ENCODE assay signal across 20 cellular contexts in genomic region chr22:48938741-48939140, GRCh38.
DNase-seq lines count a peak whose midpoint lies in the region; ATAC-seq and TF ChIP-seq lines count a peak whose summit lies in the region.
"Had no signal": no experiment of that assay in that cellular context is flagged by ENCODE, and none has a peak within 500 bp of the region (broad histone marks: within the 10 kb centered on the region; RNA-seq: fewer than 3 reads in every experiment).

No MANE protein-coding gene starts in this region.

- no peak overlapping the region for H3K27ac ChIP-seq in endodermal cell (ENCODE audit: low read depth, low read length)
- no peak overlapping the region for H3K27ac ChIP-seq in sigmoid colon
- H3K27ac ChIP-seq in esophagus muscularis mucosa (replicated peaks in 1 of 4) = no peak overlapping the region
- H3K27ac ChIP-seq: PC-9, RWPE1 had no signal

- H3K9me3 ChIP-seq in endodermal cell (ENCODE audit: control insufficient read depth, low read length) (peaks cover 21% of the 10 kb centered on the region), sigmoid colon (no peaks in the 10 kb centered on the region), esophagus muscularis mucosa (peaks cover 0 to 16% (median 10%) of the 10 kb centered on the region in 4 donors)
- H3K9me3 ChIP-seq: BE2C had no signal

- H3K4me1 Mint-ChIP-seq in endodermal cell = no peaks in the 10 kb centered on the region
- H3K4me1 Mint-ChIP-seq in activated naive CD8-positive, alpha-beta T cell treated with anti-CD3 and anti-CD28 coated beads, Interleukin-2, amount 50 U/mL, for 24 hours = no peaks in the 10 kb centered on the region
- H3K4me1 Mint-ChIP-seq: CD4-positive, alpha-beta memory T cell had no signal

- H3K36me3 ChIP-seq in endodermal cell (ENCODE audit: control insufficient read depth, insufficient read depth, low read length) = no peaks in the 10 kb centered on the region
- H3K36me3 ChIP-seq in sigmoid colon = no peaks in the 10 kb centered on the region
- H3K36me3 ChIP-seq in esophagus muscularis mucosa = no peaks in the 10 kb centered on the region
- H3K36me3 ChIP-seq: BE2C had no signal

- no peak overlapping the region for H3K9ac ChIP-seq in endodermal cell (ENCODE audit: extremely low read depth, low read length, poor library complexity, severe bottlenecking)

- 93% methylated on average over 7 to 8 of the region's 8 CpGs for WGBS in endodermal cell (ENCODE audit: insufficient coverage in 1 of 2, insufficient read length in 1 of 2), 2 experiments
- WGBS in sigmoid colon, 2 donors = 76 to 82% methylated on average over 8 of the region's 8 CpGs
- 92% methylated on average over 6 of the region's 8 CpGs for WGBS in esophagus muscularis mucosa

- H3K27me3 ChIP-seq in endodermal cell (ENCODE audit: control insufficient read depth, insufficient read depth, low read length, poor library complexity, severe bottlenecking) = no peaks in the 10 kb centered on the region
- H3K27me3 ChIP-seq in sigmoid colon = peaks cover 0 to 18% (median 0%) of the 10 kb centered on the region in 3 donors
- peaks cover 0 to 44% (median 0%) of the 10 kb centered on the region in 4 donors for H3K27me3 ChIP-seq in esophagus muscularis mucosa
- H3K27me3 ChIP-seq: BE2C had no signal

- H3K4me1 ChIP-seq in endodermal cell (ENCODE audit: control insufficient read depth, insufficient read depth, low read length) (no peaks in the 10 kb centered on the region), sigmoid colon (no peaks in the 10 kb centered on the region), esophagus muscularis mucosa (no peaks in the 10 kb centered on the region)
- H3K4me1 ChIP-seq: BE2C had no signal

- peaks cover 2% of the 10 kb centered on the region for H3K27me3 Mint-ChIP-seq in endodermal cell (ENCODE audit: insufficient read depth)
- H3K27me3 Mint-ChIP-seq in activated naive CD8-positive, alpha-beta T cell treated with anti-CD3 and anti-CD28 coated beads, Interleukin-2, amount 50 U/mL, for 24 hours = peaks cover 12% of the 10 kb centered on the region

- DNase-seq in activated effector memory CD4-positive, alpha-beta T cell treated with anti-CD3 and anti-CD28 coated beads, Interleukin-2, amount 50 U/mL, for 16 hours = peak; percentile 38
- no peak for DNase-seq in activated effector memory CD4-positive, alpha-beta T cell treated with Interleukin-2 at 50 U/mL for 16 hours
- DNase-seq in endodermal cell = peak; percentile 25
- DNase-seq in sigmoid colon = peak; percentile 48
- peak; percentile 22 for DNase-seq in ureter (ENCODE audit: low spot score)
- no peak for DNase-seq in esophagus muscularis mucosa (ENCODE audit: extremely low spot score)
- DNase-seq in activated naive CD8-positive, alpha-beta T cell treated with anti-CD3 and anti-CD28 coated beads, Interleukin-2, amount 50 U/mL, for 24 hours = no peak
- DNase-seq: BE2C; Calu3; CD4-positive, alpha-beta memory T cell; GF-D8; HFFc6; KBM-7; NCI-H187; NCI-H2107; NCI-H524; NCI-H82; PC-9 had no signal

- ATAC-seq in activated naive CD8-positive, alpha-beta T cell treated with anti-CD3 and anti-CD28 coated beads, Interleukin-2, amount 50 U/mL, for 24 hours = no peak
- ATAC-seq: HepG2 had no signal

- H3K9me3 Mint-ChIP-seq in endodermal cell = peaks cover 24% of the 10 kb centered on the region
- H3K9me3 Mint-ChIP-seq in activated naive CD8-positive, alpha-beta T cell treated with anti-CD3 and anti-CD28 coated beads, Interleukin-2, amount 50 U/mL, for 24 hours = peaks cover 19% of the 10 kb centered on the region

- no peak overlapping the region for H3K4me3 ChIP-seq in endodermal cell (ENCODE audit: low read length)
- H3K4me3 ChIP-seq in sigmoid colon = no peak overlapping the region
- H3K4me3 ChIP-seq in esophagus muscularis mucosa = no peak overlapping the region
- H3K4me3 ChIP-seq: PC-9 had no signal

- intact Hi-C loops in sigmoid colon (cut with DNase I) (no loop called here), esophagus muscularis mucosa (cut with DNase I) (no loop called here)

- H3K27ac Mint-ChIP-seq in endodermal cell = no peak overlapping the region
- no peak overlapping the region for H3K27ac Mint-ChIP-seq in activated naive CD8-positive, alpha-beta T cell treated with anti-CD3 and anti-CD28 coated beads, Interleukin-2, amount 50 U/mL, for 24 hours
- H3K27ac Mint-ChIP-seq: HFFc6 had no signal

- H3K4me3 Mint-ChIP-seq in endodermal cell = no peak overlapping the region
- no peak overlapping the region for H3K4me3 Mint-ChIP-seq in activated naive CD8-positive, alpha-beta T cell treated with anti-CD3 and anti-CD28 coated beads, Interleukin-2, amount 50 U/mL, for 24 hours
- H3K4me3 Mint-ChIP-seq: CD4-positive, alpha-beta memory T cell; HFFc6 had no signal

- peaks cover 2% of the 10 kb centered on the region for H3K36me3 Mint-ChIP-seq in endodermal cell (ENCODE audit: low read depth)
- no peaks in the 10 kb centered on the region for H3K36me3 Mint-ChIP-seq in activated naive CD8-positive, alpha-beta T cell treated with anti-CD3 and anti-CD28 coated beads, Interleukin-2, amount 50 U/mL, for 24 hours (ENCODE audit: low read depth)
- H3K36me3 Mint-ChIP-seq: CD4-positive, alpha-beta memory T cell had no signal

- TF ChIP-seq CTCF in endodermal cell (conservative IDR thresholded peaks at IDR 0.05) (no peak), sigmoid colon (IDR thresholded peaks at IDR 0.05) (no peak), esophagus muscularis mucosa (IDR thresholded peaks at IDR 0.05) (no peak)

- TF ChIP-seq POLR2A in sigmoid colon (IDR thresholded peaks at IDR 0.05) = no peak
- no peak for TF ChIP-seq POLR2A in esophagus muscularis mucosa (IDR thresholded peaks at IDR 0.05; ENCODE audit: low read depth)

- TF ChIP-seq EP300 in sigmoid colon (IDR thresholded peaks at IDR 0.05) (no peak), esophagus muscularis mucosa (IDR thresholded peaks at IDR 0.05) (no peak)

Comparison
In these comparisons a context has a peak if more than half of its experiments do, and no peak if none do; other contexts are left out.
1. DNase-seq: peak in activated effector memory CD4-positive, alpha-beta T cell treated with anti-CD3 and anti-CD28 coated beads, Interleukin-2, amount 50 U/mL, for 16 hours (single experiment), endodermal cell (single experiment), sigmoid colon (single experiment) and ureter (single experiment); none in activated effector memory CD4-positive, alpha-beta T cell treated with Interleukin-2 at 50 U/mL for 16 hours (single experiment), esophagus muscularis mucosa (single experiment) and activated naive CD8-positive, alpha-beta T cell treated with anti-CD3 and anti-CD28 coated beads, Interleukin-2, amount 50 U/mL, for 24 hours (single experiment).